In the genomic region with DNA sequence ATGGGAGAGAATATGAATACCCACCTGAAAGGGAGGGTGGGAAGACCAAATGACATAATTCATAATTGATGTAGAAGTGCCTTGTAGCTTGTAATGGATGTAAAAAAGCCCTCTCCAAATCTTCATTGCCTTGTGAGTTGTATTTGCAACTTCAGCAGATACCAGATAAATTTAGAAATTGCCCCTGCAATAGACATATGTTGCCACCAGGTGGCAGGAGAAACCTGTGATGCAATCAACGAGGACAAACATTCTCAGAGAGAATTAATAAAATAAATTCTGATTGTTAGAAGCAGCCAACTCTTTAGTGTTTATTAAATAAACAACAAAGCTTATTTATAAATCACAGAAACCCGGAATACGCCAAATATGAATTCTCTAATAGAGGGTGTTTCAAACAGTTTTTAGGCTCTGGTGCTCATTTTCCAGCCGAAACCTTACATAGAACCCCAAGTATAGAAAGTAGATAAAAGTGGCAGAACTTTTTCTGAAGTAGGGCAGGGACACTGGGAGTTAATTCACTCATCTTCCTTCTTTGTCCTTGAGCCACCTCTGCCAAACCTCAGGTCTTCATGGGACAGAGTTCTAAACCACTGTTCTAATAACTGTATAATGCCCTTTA, we compare ENCODE assay signal across 1 cellular context.
TF ChIP-seq lines count a peak whose summit lies in the region.

No MANE protein-coding gene starts in this region.

TF ChIP-seq in SK-N-SH treated with all-trans-retinoic acid at 6 μM for 48 hours, 23 proteins besides CTCF, POLR2A, EP300 and RAD21 (continued from another document):
- no peak for TF ChIP-seq CSRNP3 (CRISPR knock-in tag; IDR thresholded peaks at IDR 0.05)
- TF ChIP-seq CREB5 (CRISPR knock-in tag; IDR thresholded peaks at IDR 0.05; ENCODE audit: low read depth): no peak
